ENCODE assay signal across 28 cellular contexts in genomic region chr15:65059931-65060596, GRCh38. TPM values are rescaled to one million over a fixed set of nuclear protein-coding genes. Genes with fewer than 3 reads are reported as not detected.
DNase-seq lines count a peak whose midpoint lies in the region; ATAC-seq and TF ChIP-seq lines count a peak whose summit lies in the region.
"Had no signal": no experiment of that assay in that cellular context is flagged by ENCODE, and none has a peak within 500 bp of the region (broad histone marks: within the 10 kb centered on the region; RNA-seq: fewer than 3 reads in every experiment).

No MANE protein-coding gene starts in this region.

- no peaks in the 10 kb centered on the region for H3K27me3 ChIP-seq in gastroesophageal sphincter
- peaks cover under 1% of the 10 kb centered on the region for H3K27me3 ChIP-seq in layer of hippocampus (ENCODE audit: control insufficient read depth, insufficient read depth, low read length)
- no peaks in the 10 kb centered on the region for H3K27me3 ChIP-seq in suprapubic skin
- H3K27me3 ChIP-seq: BLaER1 treated with 17β-estradiol and CSF1 and Interleukin-3, amounts not matched to agents 10 nM and 100 nM; gastrocnemius medialis; pancreas; right lobe of liver had no signal

- H3K4me1 ChIP-seq in gastroesophageal sphincter (peaks cover 4 to 100% (median 38%) of the 10 kb centered on the region in 3 donors), suprapubic skin (peaks cover 8% of the 10 kb centered on the region)
- H3K4me1 ChIP-seq: pancreas had no signal

- peak in 1 of 2 donors; percentile 22 for DNase-seq in suprapubic skin (ENCODE audit: low spot score in 2 of 2)
- no peak for DNase-seq in NCI-H2227 treated with DMSO at 0.1 percent for 48 hours (lab: John Stamatoyannopoulos, UW)
- no peak for DNase-seq in NCI-H446 treated with DMSO at 0.1 percent for 48 hours (lab: John Stamatoyannopoulos, UW)
- DNase-seq: activated T-cell treated with anti-CD3 and anti-CD28 coated beads, Interleukin-2, amount 50 U/mL, for 4 hours; EL; gastrocnemius medialis; GOT3; mesenchymal stem cell; NCI-H1417; NCI-H2081; NCI-H526 treated with DMSO at 0.1 percent for 48 hours; NK-92 treated with Interleukin-12 subunit alpha and Interleukin-12 subunit beta, amount 100 ng/mL, for 24 hours; pancreas; PC-9; right lobe of liver; SHP77; stimulated activated CD4-positive, alpha-beta T cell treated with anti-CD3 and anti-CD28 coated beads, Interleukin-12 subunit alpha, Interleukin-12 subunit beta, amount 100 ng/mL, for 4 hours; stimulated activated CD4-positive, alpha-beta T cell treated with anti-CD3 and anti-CD28 coated beads, Interleukin-2, amount 100 ng/mL, for 48 hours; T-helper 17 cell had no signal

- TF ChIP-seq CTCF in gastroesophageal sphincter (IDR thresholded peaks at IDR 0.05) (no peak), suprapubic skin (IDR thresholded peaks at IDR 0.05) (no peak)

- H3K36me3 ChIP-seq in gastroesophageal sphincter: peaks cover 0 to 56% of the 10 kb centered on the region in 2 donors
- no peaks in the 10 kb centered on the region for H3K36me3 ChIP-seq in suprapubic skin
- H3K36me3 ChIP-seq: BLaER1 treated with 17β-estradiol and CSF1 and Interleukin-3, amounts not matched to agents 10 nM and 100 nM; gastrocnemius medialis; pancreas; right lobe of liver had no signal

- no peak overlapping the region for H3K4me3 ChIP-seq in gastroesophageal sphincter
- H3K4me3 ChIP-seq in suprapubic skin: no peak overlapping the region
- H3K4me3 ChIP-seq: BLaER1 treated with 17β-estradiol and CSF1 and Interleukin-3, amounts not matched to agents 10 nM and 100 nM; gastrocnemius medialis; pancreas; PC-9; right lobe of liver had no signal

- H3K9me3 ChIP-seq in gastroesophageal sphincter (no peaks in the 10 kb centered on the region), suprapubic skin (no peaks in the 10 kb centered on the region)
- H3K9me3 ChIP-seq: BLaER1 treated with 17β-estradiol and CSF1 and Interleukin-3, amounts not matched to agents 10 nM and 100 nM; gastrocnemius medialis; pancreas; right lobe of liver had no signal

- TF ChIP-seq POLR2A in gastroesophageal sphincter (IDR thresholded peaks at IDR 0.05) (no peak), suprapubic skin (IDR thresholded peaks at IDR 0.05) (no peak)

- 46 to 51% methylated on average over 2 to 4 of the region's 4 CpGs for WGBS in gastroesophageal sphincter (ENCODE audit: low coverage in 1 of 2), 2 donors
- 73% methylated on average over 4 of the region's 4 CpGs for WGBS in suprapubic skin

- no peak for TF ChIP-seq EP300 in gastroesophageal sphincter (IDR thresholded peaks at IDR 0.05)
- no peak for TF ChIP-seq EP300 in suprapubic skin (IDR thresholded peaks at IDR 0.05)

- ATAC-seq in gastroesophageal sphincter (no peak), HG03097 (IDR thresholded peaks at IDR 0.05; ENCODE audit: low FRiP score, unreplicated experiment) (no peak), GM21786 (IDR thresholded peaks at IDR 0.05; ENCODE audit: unreplicated experiment) (no peak)
- ATAC-seq: activated T-cell treated with anti-CD3 and anti-CD28 coated beads, Interleukin-2, amount 50 U/mL, for 4 hours; gastrocnemius medialis; pancreas; T-helper 17 cell had no signal

- H3K27ac ChIP-seq in gastroesophageal sphincter (peak overlapping the region; percentile 74 to 99 (median 94)), layer of hippocampus (ENCODE audit: low read depth, low read length) (peak overlapping the region; percentile 77), suprapubic skin (peak overlapping the region; percentile 49)
- H3K27ac ChIP-seq: BLaER1 treated with 17β-estradiol and CSF1 and Interleukin-3, amounts not matched to agents 10 nM and 100 nM; KMS-11; pancreas; PC-9; right lobe of liver had no signal

RNA-seq across cellular contexts. Expression of gene RASL12, which starts 7.7 kb away (rescaled TPM):
- 100 to 1,000 TPM in 3 of 4 donors, 10 to 100 TPM in 1; 43.2 to 244 (median 179) TPM for total RNA-seq in gastroesophageal sphincter
- 1 to 10 TPM; 4.8 to 9.7 (median 6.7) TPM for total RNA-seq in suprapubic skin
- total RNA-seq: activated T-cell treated with anti-CD3 and anti-CD28 coated beads, Interleukin-2, amount 50 U/mL, for 4 hours; dermis microvascular lymphatic vessel endothelial cell; PC-9; T-helper 17 cell had no signal

RNA-seq across cellular contexts. Expression of gene SLC51B, which starts 14.9 kb away (rescaled TPM):
- total RNA-seq in gastroesophageal sphincter (not detected), suprapubic skin (under 1 TPM in 1 of 4 donors, not detected in 3; 0.60 TPM)
- total RNA-seq: activated T-cell treated with anti-CD3 and anti-CD28 coated beads, Interleukin-2, amount 50 U/mL, for 4 hours; dermis microvascular lymphatic vessel endothelial cell; gastrocnemius medialis; neural crest cell; PC-9; T-helper 17 cell had no signal

RNA-seq across cellular contexts. Expression of gene KBTBD13, which starts 16.5 kb away (rescaled TPM):
- total RNA-seq in gastroesophageal sphincter: not detected
- not detected for total RNA-seq in suprapubic skin
- total RNA-seq: activated T-cell treated with anti-CD3 and anti-CD28 coated beads, Interleukin-2, amount 50 U/mL, for 4 hours; dermis microvascular lymphatic vessel endothelial cell; fibroblast of lung; neural crest cell; pancreas; PC-9; right lobe of liver; T-helper 17 cell had no signal

RNA-seq across cellular contexts. Expression of gene MTFMT, which starts 30.6 kb away (rescaled TPM):
- total RNA-seq in gastroesophageal sphincter: 10 to 100 TPM; 21.1 to 36.9 (median 29.4) TPM
- total RNA-seq in suprapubic skin: 100 to 1,000 TPM in 1 of 4 donors, 10 to 100 TPM in 3; 11.7 to 159 (median 18.1) TPM

RNA-seq across cellular contexts. Expression of gene UBAP1L, which starts 54.9 kb away (rescaled TPM):
- total RNA-seq in gastroesophageal sphincter (1 to 10 TPM in 3 of 4 donors, under 1 TPM in 1; 0.12 to 7.5 (median 3.0) TPM), suprapubic skin (10 to 100 TPM in 1 of 4 donors, 1 to 10 TPM in 3; 2.3 to 21.4 (median 5.6) TPM)

Comparison
In these comparisons a context has a peak if more than half of its experiments do, and no peak if none do; other contexts are left out.
1. RNA of gene RASL12, which starts 7.7 kb away (total RNA-seq): 43.2 to 244 TPM in gastroesophageal sphincter; 4.8 to 9.7 TPM in suprapubic skin; every median in the first group is over 4 times any median in the second.
2. Peak in every context shown above with its lines, with median percentiles within 50 percentile points of each other: H3K27ac ChIP-seq.